ENCODE assay signal across 1 cellular context in the genomic region with DNA sequence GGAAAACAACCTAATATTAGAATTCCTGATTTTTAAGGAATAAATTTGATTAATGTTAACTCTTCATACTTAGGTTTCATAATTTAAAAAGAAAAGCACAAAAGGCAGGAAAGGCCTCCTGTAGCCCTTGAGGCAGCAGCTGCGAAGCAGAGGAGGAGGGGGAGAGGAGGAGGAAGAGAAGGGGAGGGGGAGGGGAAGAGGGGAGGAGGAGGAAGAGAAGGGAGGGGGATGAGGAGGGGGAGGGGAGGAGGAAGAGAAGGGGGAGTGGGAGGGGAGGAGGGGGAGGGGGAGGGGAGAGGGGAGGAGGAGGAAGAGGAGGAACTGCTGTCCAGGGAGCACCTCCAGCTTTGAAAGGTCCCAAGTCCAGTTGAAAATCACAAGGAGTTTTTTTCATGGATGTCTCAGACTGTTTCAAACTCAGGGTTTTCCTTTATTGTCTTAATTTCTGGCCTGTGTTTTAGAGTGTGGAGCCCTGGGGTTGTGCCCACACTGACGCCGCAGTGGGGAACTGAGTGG.
A peak's percentile ranks its signal among the peaks of the same experiment; 100 is the strongest.
TF ChIP-seq lines count a peak whose summit lies in the region.

No MANE protein-coding gene starts in this region.

TF ChIP-seq in K562, 482 proteins besides CTCF, POLR2A, EP300 and RAD21:
- TF ChIP-seq KDM1A (IDR thresholded peaks at IDR 0.05) (peak in 1 of 2 experiments; percentile 29; a peak in 1 of 4 replicates), ZNF263 (CRISPR knock-in tag; IDR thresholded peaks at IDR 0.05; ENCODE audit: borderline replicate concordance) (peak; percentile 38; the same call in 1 of the 2 replicates), ZNF77 (CRISPR knock-in tag; IDR thresholded peaks at IDR 0.05) (no peak), TRIM28 (IDR thresholded peaks at IDR 0.05) (no peak), PCBP2 (IDR thresholded peaks at IDR 0.05; ENCODE audit: low read depth, low read length, poor library complexity, severe bottlenecking) (peak; percentile 88), PCBP1 (IDR thresholded peaks at IDR 0.05; ENCODE audit: low read depth, low read length, poor library complexity, severe bottlenecking) (peak; percentile 94), HNRNPK (IDR thresholded peaks at IDR 0.05; ENCODE audit: low read depth, low read length, poor library complexity, severe bottlenecking) (peak; percentile 88)
